Comparison of ENCODE assay signal across 9 cellular contexts in the genomic region with DNA sequence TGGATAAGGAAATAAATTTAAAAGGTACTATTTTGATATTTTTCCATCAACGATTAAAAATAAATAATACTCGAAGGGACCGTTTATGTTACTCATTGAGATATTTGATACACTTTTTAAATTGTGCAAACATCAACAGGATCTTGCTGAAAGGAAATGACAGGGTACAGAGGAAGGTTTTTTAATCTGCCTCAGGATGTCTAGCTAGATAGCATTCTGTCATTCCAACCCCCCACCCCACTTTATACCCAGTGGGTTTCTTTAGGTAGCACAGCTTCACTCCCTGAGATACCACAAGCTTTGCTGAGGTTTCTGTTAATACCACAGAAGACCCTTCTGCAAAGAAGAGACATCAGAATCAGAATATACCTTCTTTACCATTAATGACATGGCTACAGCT. TPM values are rescaled to one million over a fixed set of nuclear protein-coding genes. Genes with fewer than 3 reads are reported as not detected.
A peak's percentile ranks its signal among the peaks of the same experiment; 100 is the strongest.
DNase-seq lines count a peak whose midpoint lies in the region; ATAC-seq and TF ChIP-seq lines count a peak whose summit lies in the region.
"Had no signal": no experiment of that assay in that cellular context is flagged by ENCODE, and none has a peak within 500 bp of the region (broad histone marks: within the 10 kb centered on the region; RNA-seq: fewer than 3 reads in every experiment).

No MANE protein-coding gene starts in this region.

- H2BK5ac ChIP-seq in mesendoderm (ENCODE audit: low read length): no peak overlapping the region

- TF ChIP-seq CTCF in heart right ventricle (IDR thresholded peaks at IDR 0.05) (no peak), mammary epithelial cell (conservative IDR thresholded peaks at IDR 0.05 in 1 of 2, IDR thresholded peaks at IDR 0.05 in 1 of 2; ENCODE audit: extremely low read depth in 1 of 2, insufficient read depth in 1 of 2, low read depth in 1 of 2, low read length in 2 of 2) (no peak), uterus (IDR thresholded peaks at IDR 0.05) (no peak)

- H3K56ac ChIP-seq in mesendoderm (ENCODE audit: low read length): peak overlapping the region; percentile 63

- H3K36me3 ChIP-seq in heart right ventricle (no peaks in the 10 kb centered on the region), mammary epithelial cell (ENCODE audit: insufficient read depth, low read length) (no peaks in the 10 kb centered on the region), mesendoderm (ENCODE audit: control insufficient read depth, insufficient read depth, low read length) (no peaks in the 10 kb centered on the region), uterus (no peaks in the 10 kb centered on the region)

- H3K4me2 ChIP-seq in mammary epithelial cell (ENCODE audit: insufficient read depth, low read depth, low read length): peak overlapping the region; percentile 87
- peak overlapping the region; percentile 61 for H3K4me2 ChIP-seq in mesendoderm (ENCODE audit: low read length)

- dilution Hi-C loops in mammary epithelial cell (cut with HindIII; ENCODE audit: low sequenced_read_pairs): no loop called here

- H2BK120ac ChIP-seq in mesendoderm (ENCODE audit: low read depth, low read length): no peak overlapping the region

- H3K79me2 ChIP-seq in mammary epithelial cell (ENCODE audit: insufficient read depth, low read length): peaks cover 59% of the 10 kb centered on the region
- H3K79me2 ChIP-seq in mesendoderm (ENCODE audit: control insufficient read depth, insufficient read depth, low read length): peaks cover 35% of the 10 kb centered on the region

- H4K20me1 ChIP-seq in mammary epithelial cell (ENCODE audit: insufficient read depth, low read length): no peaks in the 10 kb centered on the region

- no peak overlapping the region for H4K5ac ChIP-seq in mesendoderm (ENCODE audit: low read length)

- H3K27me3 ChIP-seq in heart right ventricle (no peaks in the 10 kb centered on the region), mammary epithelial cell (ENCODE audit: insufficient read depth, low read length) (no peaks in the 10 kb centered on the region), mesendoderm (ENCODE audit: insufficient read depth, low read length, poor library complexity) (no peaks in the 10 kb centered on the region), uterus (no peaks in the 10 kb centered on the region)

- TF ChIP-seq POLR2A in uterus (IDR thresholded peaks at IDR 0.05): no peak

- H2BK15ac ChIP-seq in mesendoderm (replicated peaks; ENCODE audit: low read depth): no peak overlapping the region

- peak overlapping the region; percentile 56 to 83 (median 78) for H3K4me3 ChIP-seq in heart right ventricle
- peak overlapping the region; percentile 62 to 82 (median 78) for H3K4me3 ChIP-seq in mammary epithelial cell (replicated peaks in 1 of 3; ENCODE audit: insufficient read depth in 1 of 3, low read depth in 2 of 3, low read length in 3 of 3)
- H3K4me3 ChIP-seq in mesendoderm (ENCODE audit: low read length): peak overlapping the region; percentile 49
- peak overlapping the region; percentile 38 to 72 for H3K4me3 ChIP-seq in uterus

- H3K18ac ChIP-seq in mesendoderm (ENCODE audit: low read length): peak overlapping the region; percentile 14

- CTCF ChIA-PET in mammary epithelial cell (lab: Charles Lee; ENCODE audit: low non-redundant PET): no interaction called here

- H3K23ac ChIP-seq in mesendoderm (ENCODE audit: low read length): no peak overlapping the region

- no peak overlapping the region for H4K8ac ChIP-seq in mesendoderm (ENCODE audit: low read depth, low read length)

- peaks cover 0 to 19% (median 11%) of the 10 kb centered on the region in 11 donors for H3K9me3 ChIP-seq in heart right ventricle
- peaks cover 3% of the 10 kb centered on the region for H3K9me3 ChIP-seq in mammary epithelial cell (replicated peaks; ENCODE audit: insufficient read depth, low read length)
- no peaks in the 10 kb centered on the region for H3K9me3 ChIP-seq in uterus

- intact Hi-C loops in heart right ventricle (cut with DNase I): loop anchor here in 5 of 10 donors (2.0 to 5.0 kb wide), 7 partner anchors 53 to 163 kb away; partner anchors contain the start of gene LTV1 (in 2 of the 5)
- intact Hi-C loops in Right ventricle myocardium superior (cut with DNase I): no loop called here
- intact Hi-C loops in mammary epithelial cell (cut with micrococcal nuclease): loop anchor here (5.0 kb wide), 3 partner anchors 87 to 328 kb away; partner anchors contain the start of gene PLAGL1
- intact Hi-C loops in uterus (cut with DNase I; ENCODE audit: low total_unique reads): no loop called here

- 0 to 2% methylated on average over 3 of the region's 3 CpGs for WGBS in heart right ventricle, 2 donors
- 3% methylated on average over 3 of the region's 3 CpGs for WGBS in mammary epithelial cell (ENCODE audit: low coverage, missing lambda C conversion rate)
- no CpG with 5 or more reads among the region's 3 CpGs for WGBS in mesendoderm (ENCODE audit: extremely low coverage, insufficient coverage, low lambda C conversion rate)

- in situ Hi-C loops in mammary epithelial cell (cut with MboI; ENCODE audit: low sequenced_read_pairs in 2 of 2): no loop called here

- H2AFZ ChIP-seq in mammary epithelial cell (ENCODE audit: low read depth, low read length): no peak overlapping the region

- H3K27ac ChIP-seq in heart right ventricle (peak overlapping the region; percentile 92 to 99 (median 98)), mammary epithelial cell (ENCODE audit: insufficient read depth, low read depth, low read length) (peak overlapping the region; percentile 72), mesendoderm (ENCODE audit: low read depth, low read length) (no peak overlapping the region), uterus (peak overlapping the region; percentile 89 to 94)

- ATAC-seq in heart right ventricle (peak in 2 of 8 donors; percentile 28 to 39), Right ventricle myocardium superior (ENCODE audit: poor library complexity) (no peak)

- DNase-seq in heart right ventricle (no peak), Right ventricle myocardium superior (no peak), mammary epithelial cell (no peak), mesendoderm (peak; percentile 50), uterus (no peak), NCI-H2171 treated with DMSO at 0.1 percent for 48 hours (lab: John Stamatoyannopoulos, UW) (no peak), NCI-H446 (lab: John Stamatoyannopoulos, UW) (no peak), NCI-H510A (lab: John Stamatoyannopoulos, UW) (no peak)
- DNase-seq: DND-41 had no signal

- H3K79me1 ChIP-seq in mesendoderm (ENCODE audit: low read length): peaks cover 4% of the 10 kb centered on the region

- BruUV-seq in mammary epithelial cell (replicated peaks; lab: Mats Ljungman, UMichigan): no TSS peak

- peak overlapping the region; percentile 85 for H3K9ac ChIP-seq in mammary epithelial cell (ENCODE audit: insufficient read depth, low read length)
- peak overlapping the region; percentile 92 for H3K9ac ChIP-seq in mesendoderm (ENCODE audit: low read length)

- H2AK5ac ChIP-seq in mesendoderm (ENCODE audit: low read length): no peak overlapping the region

- H3K4me1 ChIP-seq in heart right ventricle (peaks cover 0 to 64% (median 35%) of the 10 kb centered on the region in 9 donors), mammary epithelial cell (ENCODE audit: insufficient read depth, low read length) (peaks cover 30% of the 10 kb centered on the region), mesendoderm (ENCODE audit: control insufficient read depth, low read depth, low read length) (peaks cover 6% of the 10 kb centered on the region), uterus (peaks cover 2 to 5% of the 10 kb centered on the region in 2 donors)

- H3K4ac ChIP-seq in mesendoderm (ENCODE audit: low read depth, low read length): no peak overlapping the region

RNA-seq across cellular contexts. Expression of gene PHACTR2, which starts 1.2 kb away (rescaled TPM):
- total RNA-seq in heart right ventricle: 10 to 100 TPM; 50.9 to 96.3 (median 72.6) TPM
- polyA plus RNA-seq in heart right ventricle: 10 to 100 TPM in 1 of 2 donors, 1 to 10 TPM in 1; 6.5 to 10.4 TPM
- 70.0 TPM for total RNA-seq in Right ventricle myocardium superior
- total RNA-seq in mammary epithelial cell: 10 to 100 TPM; 24.3 to 32.1 TPM
- polyA plus RNA-seq in mammary epithelial cell: 15.0 TPM
- polyA minus RNA-seq in mammary epithelial cell: 17.5 TPM
- polyA plus RNA-seq in mesendoderm (2013, experiment 1 of 2): 66.6 TPM
- polyA plus RNA-seq in mesendoderm (2013, experiment 2 of 2): 62.9 TPM
- total RNA-seq in uterus: 100 to 1,000 TPM in 1 of 4 donors, 10 to 100 TPM in 3; 78.2 to 145 (median 90.1) TPM
